In genomic region chr16:74480150-74481029, GRCh38 we compare ENCODE assay signal across 8 cellular contexts. TPM values are rescaled to one million over a fixed set of nuclear protein-coding genes. Genes with fewer than 3 reads are reported as not detected.
DNase-seq lines count a peak whose midpoint lies in the region; ATAC-seq and TF ChIP-seq lines count a peak whose summit lies in the region.

No MANE protein-coding gene starts in this region.

- H3K9ac ChIP-seq in mammary epithelial cell (ENCODE audit: insufficient read depth, low read length) (no peak overlapping the region), mesenchymal stem cell (ENCODE audit: low read length) (peak overlapping the region; percentile 44)

- in situ Hi-C loops in mammary epithelial cell (cut with MboI; ENCODE audit: low sequenced_read_pairs in 2 of 2) = loop anchor here in 1 of 2 donors (25.0 kb wide), 1 partner anchor 132 kb away; the partner anchor contains the start of gene GLG1

- H3K18ac ChIP-seq in mesenchymal stem cell (ENCODE audit: low read depth in 1 of 2, low read length in 2 of 2) = no peak overlapping the region

- H4K20me1 ChIP-seq in mammary epithelial cell (ENCODE audit: insufficient read depth, low read length) = no peaks in the 10 kb centered on the region

- no peak overlapping the region for H3K23ac ChIP-seq in mesenchymal stem cell (ENCODE audit: low read length in 2 of 2)

- H4K8ac ChIP-seq in mesenchymal stem cell (ENCODE audit: low read length) = no peak overlapping the region

- peak; percentile 72 for DNase-seq in mammary epithelial cell
- no peak for DNase-seq in mesenchymal stem cell
- no peak for DNase-seq in effector CD8-positive, alpha-beta T cell (lab: John Stamatoyannopoulos, UW)
- DNase-seq in substantia nigra (lab: John Stamatoyannopoulos, UW) = no peak
- DNase-seq in SJCRH30 = no peak

- H2AFZ ChIP-seq in ACC112 (ENCODE audit: low read length, unreplicated experiment) (no peak overlapping the region), mammary epithelial cell (ENCODE audit: low read depth, low read length) (no peak overlapping the region), mesenchymal stem cell (ENCODE audit: low read depth, low read length) (no peak overlapping the region)

- H4K91ac ChIP-seq in mesenchymal stem cell (ENCODE audit: low read length) = no peak overlapping the region

- POLR2A ChIA-PET in HEK293 (lab: Yijun Ruan, JAX) = interaction anchor here (0.5 to 1.9 kb wide), 4 partner anchors 127 to 186 kb away, joined by 3 to 9 read pairs (median 6); partner anchors contain the start of genes GLG1 and RFWD3

- H2BK15ac ChIP-seq in mesenchymal stem cell (ENCODE audit: low read depth, poor library complexity, severe bottlenecking) = no peak overlapping the region

- H2BK120ac ChIP-seq in mesenchymal stem cell (ENCODE audit: low read depth, low read length) = no peak overlapping the region

- H3K4me3 ChIP-seq in ACC112 (ENCODE audit: low read depth, low read length) (peak overlapping the region; percentile 1; the same call in 1 of the 2 replicates), HEK293 (ENCODE audit: low read depth, low read length) (no peak overlapping the region), mammary epithelial cell (replicated peaks in 1 of 3; ENCODE audit: insufficient read depth in 1 of 3, low read depth in 2 of 3, low read length in 3 of 3) (no peak overlapping the region), mesenchymal stem cell (ENCODE audit: insufficient read depth in 1 of 2, low read depth in 1 of 2, low read length in 2 of 2) (peak overlapping the region in 1 of 2 experiments; percentile 23), SJCRH30 (no peak overlapping the region)

- no TSS peak for BruUV-seq in mammary epithelial cell (replicated peaks; lab: Mats Ljungman, UMichigan)

- H3K14ac ChIP-seq in mesenchymal stem cell (ENCODE audit: low read length in 2 of 2) = no peak overlapping the region

- H3K4me1 ChIP-seq in ACC112 (ENCODE audit: control insufficient read depth, insufficient read depth, low read length, unreplicated experiment) (peaks cover 20% of the 10 kb centered on the region), HEK293 (ENCODE audit: control insufficient read depth, insufficient read depth, low read length) (peaks cover 4% of the 10 kb centered on the region; the same call in 1 of the 2 replicates), mammary epithelial cell (ENCODE audit: insufficient read depth, low read length) (peaks cover 19% of the 10 kb centered on the region), mesenchymal stem cell (ENCODE audit: control insufficient read depth, insufficient read depth, low read depth, low read length) (peaks cover 8% of the 10 kb centered on the region), SJCRH30 (no peaks in the 10 kb centered on the region)

- no peak for TF ChIP-seq CTCF in HEK293 (tag by site-specific recombination; IDR thresholded peaks at IDR 0.05)
- TF ChIP-seq CTCF in mammary epithelial cell (conservative IDR thresholded peaks at IDR 0.05 in 1 of 2, IDR thresholded peaks at IDR 0.05 in 1 of 2; ENCODE audit: extremely low read depth in 1 of 2, insufficient read depth in 1 of 2, low read depth in 1 of 2, low read length in 2 of 2) = no peak

- intact Hi-C loops in mammary epithelial cell (cut with micrococcal nuclease) = loop anchor here (1.0 kb wide), 1 partner anchor 143 kb away; no protein-coding TSS in a partner anchor

- H3K27ac ChIP-seq in ACC112 (ENCODE audit: low read depth, low read length) (peak overlapping the region; percentile 8), HEK293 (ENCODE audit: extremely low read depth, low read depth, low read length) (no peak overlapping the region), mammary epithelial cell (ENCODE audit: insufficient read depth, low read depth, low read length) (peak overlapping the region; percentile 5), mesenchymal stem cell (ENCODE audit: low read length, poor library complexity, severe bottlenecking) (peak overlapping the region; percentile 75), substantia nigra (ENCODE audit: low read depth, low read length, poor library complexity, severe bottlenecking) (no peak overlapping the region), SJCRH30 (no peak overlapping the region)

- peak overlapping the region; percentile 58 for H2BK5ac ChIP-seq in mesenchymal stem cell (ENCODE audit: low read depth, low read length, poor library complexity, severe bottlenecking)

- H3K79me1 ChIP-seq in mesenchymal stem cell (replicated peaks; ENCODE audit: low read length, poor library complexity, severe bottlenecking) = peaks cover 16% of the 10 kb centered on the region

- H3K27me3 ChIP-seq in ACC112 (ENCODE audit: insufficient read depth, low read length) (no peaks in the 10 kb centered on the region), mammary epithelial cell (ENCODE audit: insufficient read depth, low read length) (no peaks in the 10 kb centered on the region), mesenchymal stem cell (ENCODE audit: control insufficient read depth in 1 of 2, insufficient read depth in 1 of 2, low read length in 2 of 2) (no peaks in the 10 kb centered on the region), SJCRH30 (no peaks in the 10 kb centered on the region)

- no peaks in the 10 kb centered on the region for H3K9me3 ChIP-seq in HEK293 (ENCODE audit: control insufficient read depth, insufficient read depth, low read depth, low read length)
- H3K9me3 ChIP-seq in mammary epithelial cell (replicated peaks; ENCODE audit: insufficient read depth, low read length) = no peaks in the 10 kb centered on the region
- no peaks in the 10 kb centered on the region for H3K9me3 ChIP-seq in mesenchymal stem cell (ENCODE audit: control insufficient read depth, low read length)
- H3K9me3 ChIP-seq in SJCRH30 (replicated peaks) = no peaks in the 10 kb centered on the region

- WGBS in mammary epithelial cell (ENCODE audit: low coverage, missing lambda C conversion rate) = 18% methylated on average over 12 of the region's 12 CpGs
- WGBS in mesenchymal stem cell = 88% methylated on average over 9 of the region's 12 CpGs

- no peak for ATAC-seq in HG03039 (IDR thresholded peaks at IDR 0.05; ENCODE audit: unreplicated experiment)

- H3K4me2 ChIP-seq in mammary epithelial cell (ENCODE audit: insufficient read depth, low read depth, low read length) (peak overlapping the region; percentile 12), mesenchymal stem cell (ENCODE audit: low read length, poor library complexity, severe bottlenecking) (no peak overlapping the region)

- H3K36me3 ChIP-seq in ACC112 (ENCODE audit: insufficient read depth, low read length) = peaks cover 18% of the 10 kb centered on the region
- peaks cover 3 to 47% of the 10 kb centered on the region in 2 experiments for H3K36me3 ChIP-seq in HEK293 (ENCODE audit: control insufficient read depth in 2 of 2, insufficient read depth in 1 of 2, low read length in 2 of 2)
- peaks cover 18% of the 10 kb centered on the region for H3K36me3 ChIP-seq in mammary epithelial cell (ENCODE audit: insufficient read depth, low read length)
- peaks cover 21 to 59% of the 10 kb centered on the region in 2 experiments for H3K36me3 ChIP-seq in mesenchymal stem cell (ENCODE audit: control insufficient read depth in 1 of 2, insufficient read depth in 2 of 2, low read depth in 1 of 2, low read length in 2 of 2)
- H3K36me3 ChIP-seq in SJCRH30 = no peaks in the 10 kb centered on the region

- CTCF ChIA-PET in HEK293 (lab: Yijun Ruan, JAX) = interaction anchor here (0.6 kb wide), 2 partner anchors 334 to 383 kb away, joined by 3 to 5 read pairs; no protein-coding TSS in a partner anchor
- CTCF ChIA-PET in mammary epithelial cell (lab: Charles Lee; ENCODE audit: low non-redundant PET) = no interaction called here

- dilution Hi-C loops in mammary epithelial cell (cut with HindIII; ENCODE audit: low sequenced_read_pairs) = no loop called here

- no peak overlapping the region for H3K4ac ChIP-seq in mesenchymal stem cell (ENCODE audit: low read depth in 1 of 2, low read length in 2 of 2)

- no peaks in the 10 kb centered on the region for H3K79me2 ChIP-seq in ACC112 (ENCODE audit: control insufficient read depth, insufficient read depth, low read length, unreplicated experiment)
- H3K79me2 ChIP-seq in mammary epithelial cell (ENCODE audit: insufficient read depth, low read length) = peaks cover 2% of the 10 kb centered on the region

- no peak overlapping the region for H2AK5ac ChIP-seq in mesenchymal stem cell (ENCODE audit: low read length, severe bottlenecking)

- H2BK12ac ChIP-seq in mesenchymal stem cell (ENCODE audit: low read length in 2 of 2) = no peak overlapping the region

TF ChIP-seq in HEK293, 187 proteins besides CTCF, POLR2A, EP300 and RAD21 (continues in another document):
- TF ChIP-seq KLF9 (tag by site-specific recombination; IDR thresholded peaks at IDR 0.05; ENCODE audit: low read depth) = peak; percentile 90
- TF ChIP-seq HOXD13 (CRISPR knock-in tag; IDR thresholded peaks at IDR 0.05; ENCODE audit: borderline replicate concordance) = no peak
- TF ChIP-seq KLF16 (tag by site-specific recombination; IDR thresholded peaks at IDR 0.05) = peak; percentile 45; the same call in 1 of the 2 replicates
- TF ChIP-seq KLF10 (tag by site-specific recombination; IDR thresholded peaks at IDR 0.05) = peak; percentile 91
- peak; percentile 80; the same call in 1 of the 2 replicates for TF ChIP-seq ZNF24 (tag by site-specific recombination; IDR thresholded peaks at IDR 0.05)
- TF ChIP-seq ZNF670 (tag by site-specific recombination; IDR thresholded peaks at IDR 0.05; ENCODE audit: low read depth) = no peak

RNA-seq across cellular contexts. Expression of gene CLEC18B, which starts 59.1 kb away (rescaled TPM):
- 1 to 10 TPM in 1 of 2 donors, under 1 TPM in 1; 0.61 to 1.8 TPM for total RNA-seq in mammary epithelial cell
- 0.03 TPM for polyA plus RNA-seq in mammary epithelial cell
- not detected for polyA minus RNA-seq in mammary epithelial cell
- 0.10 TPM for polyA plus RNA-seq in mesenchymal stem cell (2013, experiment 1 of 2)
- polyA plus RNA-seq in mesenchymal stem cell (2013, experiment 2 of 2) = 0.05 TPM
- not detected in 2 replicates for total RNA-seq in SJCRH30 (2014; rRNA removed; shearing (Covaris generic))

Comparison
In these comparisons a context has a peak if more than half of its experiments do, and no peak if none do; other contexts are left out.
1. H3K27ac ChIP-seq: peak in ACC112 (single experiment), mammary epithelial cell (single experiment) and mesenchymal stem cell (single experiment); none in HEK293 (single experiment), substantia nigra (single experiment) and SJCRH30 (single experiment).